18 cellular contexts compared by ENCODE assay signal in the genomic region with DNA sequence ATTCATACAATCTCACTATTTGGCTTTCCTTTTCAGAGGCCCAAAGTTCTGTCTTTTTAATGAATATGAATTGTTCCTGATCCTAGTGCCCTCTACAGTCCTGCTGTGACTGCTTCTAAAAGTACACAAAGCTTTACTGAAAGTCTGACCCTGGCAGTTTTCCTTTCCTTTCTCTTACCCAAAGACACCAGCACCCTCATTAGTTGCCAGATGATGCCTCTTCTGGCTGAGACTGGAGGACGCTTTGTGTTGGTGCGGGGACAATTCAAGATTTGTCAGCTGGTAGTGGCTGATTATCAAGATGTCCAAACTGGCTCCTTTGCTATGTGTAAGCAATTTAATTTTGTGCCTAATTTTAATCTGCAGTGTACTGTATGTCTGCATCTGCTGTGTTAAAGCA.
"Had no signal": no experiment of that assay in that cellular context is flagged by ENCODE, and none has a peak within 500 bp of the region (broad histone marks: within the 10 kb centered on the region; RNA-seq: fewer than 3 reads in every experiment).

No MANE protein-coding gene starts in this region.

- H3K4me1 ChIP-seq: esophagus muscularis mucosa, gastroesophageal sphincter, heart right ventricle, tibial nerve had no signal

- H3K36me3 ChIP-seq: cardiac muscle cell, esophagus muscularis mucosa, tibial nerve had no signal

- DNase-seq: activated CD4-positive, alpha-beta T cell treated with anti-CD3 and anti-CD28 coated beads for 36 hours; activated CD4-positive, alpha-beta T cell treated with anti-CD3 and anti-CD28 coated beads, Interleukin-2, amount 50 U/mL, for 48 hours; activated gamma-delta T cell treated with Interleukin-2 at 50 U/mL for 16 hours; amniotic stem cell; effector CD8-positive, alpha-beta T cell; heart right ventricle; immature natural killer cell; kidney glomerular epithelial cell; left ventricle myocardium superior; mesendoderm; naive thymus-derived CD4-positive, alpha-beta T cell; stimulated activated CD8-positive, alpha-beta memory T cell treated with anti-CD3 and anti-CD28 coated beads, Interleukin-4, amount 100 ng/mL, for 48 hours; stimulated activated naive CD4-positive, alpha-beta T cell treated with Interleukin-2 at 50 U/mL for 16 hours; substantia nigra had no signal

- H3K27me3 ChIP-seq: cardiac muscle cell, esophagus muscularis mucosa, gastroesophageal sphincter, heart right ventricle, tibial nerve had no signal

- H3K4me3 ChIP-seq: cardiac muscle cell, esophagus muscularis mucosa, gastroesophageal sphincter, heart right ventricle, tibial nerve had no signal

- H3K27ac ChIP-seq: cardiac muscle cell, esophagus muscularis mucosa, gastroesophageal sphincter, heart right ventricle, tibial nerve had no signal

- ATAC-seq: activated CD4-positive, alpha-beta T cell treated with anti-CD3 and anti-CD28 coated beads for 36 hours; gastroesophageal sphincter; heart right ventricle; left ventricle myocardium superior; naive thymus-derived CD4-positive, alpha-beta T cell had no signal
